Comparison of ENCODE assay signal across 27 cellular contexts in genomic region chr18:59218018-59218417, GRCh38. TPM values are rescaled to one million over a fixed set of nuclear protein-coding genes. Genes with fewer than 3 reads are reported as not detected.
"Had no signal": no experiment of that assay in that cellular context is flagged by ENCODE, and none has a peak within 500 bp of the region (broad histone marks: within the 10 kb centered on the region; RNA-seq: fewer than 3 reads in every experiment).

No MANE protein-coding gene starts in this region.

- H2AFZ ChIP-seq: hepatocyte had no signal

- H3K27ac ChIP-seq: foreskin keratinocyte, hepatocyte, left ventricle myocardium inferior, tibial artery had no signal

- H3K27ac Mint-ChIP-seq: activated naive CD8-positive, alpha-beta T cell treated with anti-CD3 and anti-CD28 coated beads for 36 hours; naive thymus-derived CD4-positive, alpha-beta T cell; stimulated activated effector memory CD8-positive, alpha-beta T cell treated with anti-CD3 and anti-CD28 coated beads, Interleukin-12 subunit alpha, Interleukin-12 subunit beta, amount 100 ng/mL, for 72 hours; stimulated activated naive CD8-positive, alpha-beta T cell treated with anti-CD3 and anti-CD28 coated beads, Interleukin-15, amount 100 ng/mL, for 72 hours had no signal

- ATAC-seq: foreskin keratinocyte; naive thymus-derived CD4-positive, alpha-beta T cell; sciatic nerve; stimulated activated effector memory CD8-positive, alpha-beta T cell treated with anti-CD3 and anti-CD28 coated beads, Interleukin-12 subunit alpha, Interleukin-12 subunit beta, amount 100 ng/mL, for 72 hours; stimulated activated naive CD8-positive, alpha-beta T cell treated with anti-CD3 and anti-CD28 coated beads, Interleukin-15, amount 100 ng/mL, for 72 hours had no signal

- H3K79me2 ChIP-seq: hepatocyte had no signal

- DNase-seq: activated CD4-positive, alpha-beta T cell treated with anti-CD3 and anti-CD28 coated beads for 4 hours; activated CD4-positive, alpha-beta T cell treated with anti-CD3 and anti-CD28 coated beads, Interleukin-2, amount 50 U/mL, for 48 hours; activated CD4-positive, CD25-positive, alpha-beta regulatory T cell; activated naive CD4-positive, alpha-beta T cell treated with Interleukin-2 at 50 U/mL for 16 hours; activated naive CD8-positive, alpha-beta T cell treated with anti-CD3 and anti-CD28 coated beads for 36 hours; activated T-cell treated with anti-CD3 and anti-CD28 coated beads, Interleukin-2, amount 50 U/mL, for 48 hours; central memory CD4-positive, alpha-beta T cell; dermis blood vessel endothelial cell; effector CD8-positive, alpha-beta T cell; erythroblast; foreskin keratinocyte; kidney glomerular epithelial cell; left ventricle myocardium inferior; naive thymus-derived CD4-positive, alpha-beta T cell; small intestine; stimulated activated CD4-positive, alpha-beta T cell treated with anti-CD3 and anti-CD28 coated beads, Interleukin-2, amount 100 ng/mL, for 24 hours; stimulated activated naive CD8-positive, alpha-beta T cell treated with anti-CD3 and anti-CD28 coated beads, Interleukin-15, amount 100 ng/mL, for 72 hours; tibial artery had no signal

- H3K4me3 Mint-ChIP-seq: activated naive CD8-positive, alpha-beta T cell treated with anti-CD3 and anti-CD28 coated beads for 36 hours; neural crest cell; stimulated activated effector memory CD8-positive, alpha-beta T cell treated with anti-CD3 and anti-CD28 coated beads, Interleukin-12 subunit alpha, Interleukin-12 subunit beta, amount 100 ng/mL, for 72 hours; stimulated activated naive CD8-positive, alpha-beta T cell treated with anti-CD3 and anti-CD28 coated beads, Interleukin-15, amount 100 ng/mL, for 72 hours had no signal

- H3K4me3 ChIP-seq: hepatocyte, left ventricle myocardium inferior, tibial artery had no signal

- H3K4me1 ChIP-seq: foreskin keratinocyte had no signal

- H3K4me2 ChIP-seq: hepatocyte had no signal

- H3K36me3 Mint-ChIP-seq: activated naive CD8-positive, alpha-beta T cell treated with anti-CD3 and anti-CD28 coated beads for 36 hours; stimulated activated effector memory CD8-positive, alpha-beta T cell treated with anti-CD3 and anti-CD28 coated beads, Interleukin-12 subunit alpha, Interleukin-12 subunit beta, amount 100 ng/mL, for 72 hours had no signal

- H3K9me3 Mint-ChIP-seq: activated naive CD8-positive, alpha-beta T cell treated with anti-CD3 and anti-CD28 coated beads for 36 hours; neural crest cell; stimulated activated effector memory CD8-positive, alpha-beta T cell treated with anti-CD3 and anti-CD28 coated beads, Interleukin-12 subunit alpha, Interleukin-12 subunit beta, amount 100 ng/mL, for 72 hours; stimulated activated naive CD8-positive, alpha-beta T cell treated with anti-CD3 and anti-CD28 coated beads, Interleukin-15, amount 100 ng/mL, for 72 hours had no signal

- H3K36me3 ChIP-seq: left ventricle myocardium inferior, tibial artery had no signal

RNA-seq across cellular contexts. Expression of gene GRP, which starts 1.9 kb away (rescaled TPM):
- total RNA-seq: activated naive CD8-positive, alpha-beta T cell treated with anti-CD3 and anti-CD28 coated beads for 36 hours; astrocyte; dermis blood vessel endothelial cell; foreskin keratinocyte; left ventricle myocardium inferior; lung microvascular endothelial cell; naive thymus-derived CD4-positive, alpha-beta T cell; neural crest cell; omental fat pad; renal cortical epithelial cell; sciatic nerve; urinary bladder had no signal
- polyA plus RNA-seq: foreskin keratinocyte; naive thymus-derived CD4-positive, alpha-beta T cell; urinary bladder had no signal

RNA-seq across cellular contexts. Expression of gene RAX, which starts 55.2 kb away (rescaled TPM):
- total RNA-seq: activated naive CD8-positive, alpha-beta T cell treated with anti-CD3 and anti-CD28 coated beads for 36 hours; astrocyte; dermis blood vessel endothelial cell; foreskin keratinocyte; hepatocyte; left ventricle myocardium inferior; lung microvascular endothelial cell; naive thymus-derived CD4-positive, alpha-beta T cell; neural crest cell; omental fat pad; renal cortical epithelial cell; sciatic nerve; urinary bladder had no signal
- polyA plus RNA-seq: foreskin keratinocyte; hepatocyte; naive thymus-derived CD4-positive, alpha-beta T cell; urinary bladder had no signal
